ENCODE assay signal across 20 cellular contexts in the genomic region with DNA sequence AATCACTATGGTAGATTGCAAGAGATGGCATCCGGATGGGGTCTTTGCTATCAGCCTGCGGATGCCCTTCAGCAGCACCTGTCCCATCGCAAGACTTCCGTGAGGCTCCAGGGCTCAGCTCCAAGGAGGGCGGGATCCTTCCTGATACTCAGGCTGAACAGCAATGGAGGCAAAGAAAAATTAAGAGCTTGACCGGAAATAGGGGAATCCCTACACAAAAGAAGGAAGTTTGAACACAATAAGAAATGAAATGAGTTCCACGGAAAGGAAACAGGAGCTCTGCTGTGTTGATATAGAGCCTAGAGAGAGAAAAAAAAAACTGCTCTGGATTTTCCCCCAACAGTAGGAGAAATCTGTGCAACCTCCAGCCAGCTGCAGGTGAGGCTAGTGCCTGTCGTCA.
"Had no signal": no experiment of that assay in that cellular context is flagged by ENCODE, and none has a peak within 500 bp of the region (broad histone marks: within the 10 kb centered on the region; RNA-seq: fewer than 3 reads in every experiment).

No MANE protein-coding gene starts in this region.

- H3K4me3 ChIP-seq: adrenal gland, coronary artery, lung, psoas muscle, sigmoid colon, stomach, thoracic aorta had no signal

- H3K36me3 ChIP-seq: adrenal gland, neutrophil, sigmoid colon, stomach, thoracic aorta had no signal

- H3K4me3 Mint-ChIP-seq: activated naive CD4-positive, alpha-beta T cell treated with anti-CD3 and anti-CD28 coated beads, Interleukin-2, amount 10 ng/mL, durations not matched to agents 7 days and 5 days; activated T-helper 17 cell treated with anti-CD3 and anti-CD28 coated beads, Interleukin-2, amount 50 U/mL, for 72 hours; T-cell; WTC11 had no signal

- H3K36me3 Mint-ChIP-seq: T-cell, WTC11 had no signal

- H3K27ac ChIP-seq: adrenal gland, coronary artery, neutrophil, psoas muscle, sigmoid colon, stomach, thoracic aorta had no signal

- ATAC-seq: activated T-helper 17 cell treated with anti-CD3 and anti-CD28 coated beads, Interleukin-2, amount 50 U/mL, for 72 hours; psoas muscle; T-cell; WTC11 had no signal

- H3K4me1 ChIP-seq: psoas muscle, sigmoid colon, stomach had no signal

- H3K9me3 ChIP-seq: adrenal gland, neutrophil, psoas muscle, sigmoid colon, thoracic aorta had no signal

- H3K27me3 ChIP-seq: neutrophil, sigmoid colon had no signal

- H3K27me3 Mint-ChIP-seq: activated T-helper 17 cell treated with anti-CD3 and anti-CD28 coated beads, Interleukin-2, amount 50 U/mL, for 72 hours; T-cell had no signal

- H3K4me1 Mint-ChIP-seq: WTC11 had no signal

- H3K27ac Mint-ChIP-seq: activated naive CD4-positive, alpha-beta T cell treated with anti-CD3 and anti-CD28 coated beads, Interleukin-2, amount 10 ng/mL, durations not matched to agents 7 days and 5 days; activated T-helper 17 cell treated with anti-CD3 and anti-CD28 coated beads, Interleukin-2, amount 50 U/mL, for 72 hours; T-cell; WTC11 had no signal

- DNase-seq: activated CD4-positive, alpha-beta T cell treated with anti-CD3 and anti-CD28 coated beads for 48 hours; activated CD8-positive, alpha-beta memory T cell treated with anti-CD3 and anti-CD28 coated beads for 24 hours; activated naive CD4-positive, alpha-beta T cell treated with anti-CD3 and anti-CD28 coated beads, Interleukin-2, amount 10 ng/mL, durations not matched to agents 7 days and 5 days; adrenal gland; caudate nucleus; effector memory CD4-positive, alpha-beta T cell; erythroblast; hypothalamus; midbrain; psoas muscle; sigmoid colon; stimulated activated CD4-positive, alpha-beta T cell treated with anti-CD3 and anti-CD28 coated beads, Interleukin-2, amount 100 ng/mL, for 24 hours; stomach; T-cell had no signal
